In the genomic region with DNA sequence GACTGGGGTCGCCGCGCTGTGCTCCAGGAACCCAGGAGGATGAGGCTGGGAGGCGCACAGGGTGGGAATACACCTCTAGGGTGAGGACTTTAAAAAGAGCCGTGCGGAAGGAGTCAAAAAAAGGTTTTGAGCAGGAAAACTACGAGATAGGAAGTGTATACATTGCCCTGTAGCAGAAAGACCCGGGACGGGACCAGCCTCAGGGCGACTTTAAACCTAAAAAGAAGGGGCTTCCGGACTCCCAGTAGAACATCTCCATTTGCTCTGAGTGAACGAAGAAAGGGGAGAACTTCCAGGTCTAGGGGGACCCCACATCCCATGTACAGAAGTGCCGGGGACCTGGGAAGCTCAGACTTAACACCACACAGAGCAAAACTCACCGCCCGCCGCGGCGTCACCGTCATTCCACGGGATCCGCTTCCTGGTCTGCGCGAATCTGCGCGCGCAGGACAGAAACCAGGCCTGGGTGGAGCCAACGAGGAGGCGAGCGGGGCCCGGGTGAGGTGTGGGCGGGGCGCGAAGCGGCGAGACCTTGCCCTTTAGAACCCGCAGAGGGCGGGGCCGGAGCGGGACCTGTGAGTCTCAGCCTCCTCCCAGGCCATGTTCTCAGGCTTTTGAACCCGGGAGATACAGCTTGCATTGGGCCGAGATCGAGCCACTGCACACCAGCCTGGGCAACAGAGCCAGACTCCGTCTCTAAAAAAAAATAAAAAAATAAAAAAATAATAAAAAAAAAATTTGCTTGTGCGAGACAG, we compare ENCODE assay signal across 8 cellular contexts. TPM values are rescaled to one million over a fixed set of nuclear protein-coding genes. Genes with fewer than 3 reads are reported as not detected.
DNase-seq lines count a peak whose midpoint lies in the region; ATAC-seq lines count a peak whose summit lies in the region.
"Not testable (repeated sequence)": the region's sequence is repeated elsewhere in the genome, so short reads cannot be mapped to it uniquely, and the experiment has no call there.

ZNF28 (minus strand) TSS at position 428 of the 755 bp plus-strand sequence. CDS start 3,675 bp downstream, outside the sequence.

- H3K4me3 ChIP-seq in Jurkat, Clone E6-1 (ENCODE audit: low read length) = peak within 1 kb of the TSS; percentile 65
- H3K4me3 ChIP-seq in SJSA1 = peak within 1 kb of the TSS; percentile 37

- not testable (repeated sequence) for H3K9me3 ChIP-seq in SJSA1 (replicated peaks)

- DNase-seq in DMS53 treated with DMSO at 0.1 percent for 48 hours (lab: John Stamatoyannopoulos, UW; ENCODE audit: unreplicated experiment) = peak; percentile 53
- peak; percentile 47 for DNase-seq in Jurkat, Clone E6-1 (ENCODE audit: low read depth, low spot score)
- peak; percentile 30 to 69 for DNase-seq in SJSA1 (ENCODE audit: low read depth in 1 of 2, low spot score in 2 of 2)
- peak; percentile 89 for DNase-seq in activated effector memory CD4-positive, alpha-beta T cell treated with anti-CD3 and anti-CD28 coated beads, Interleukin-2, amount 50 U/mL, for 16 hours
- DNase-seq in fibroblast of the conjunctiva (ENCODE audit: low read depth) = peak; percentile 12
- DNase-seq in naive thymus-derived CD8-positive, alpha-beta T cell = peak; percentile 36 to 84 (median 56)
- peak; percentile 20 to 27 for DNase-seq in stimulated activated CD8-positive, alpha-beta memory T cell treated with anti-CD3 and anti-CD28 coated beads, Interleukin-7, amount 100 ng/mL, for 1 hour (ENCODE audit: low read depth in 2 of 2)

- H3K36me3 Mint-ChIP-seq in naive thymus-derived CD8-positive, alpha-beta T cell = peaks cover 22 to 48% (median 30%) of the 10 kb centered on the region in 3 donors

- H3K27me3 ChIP-seq in SJSA1 (replicated peaks) = not testable (repeated sequence)

- H3K27ac Mint-ChIP-seq in naive thymus-derived CD8-positive, alpha-beta T cell = peak within 1 kb of the TSS; percentile 81 to 96 (median 92)

- H3K4me3 Mint-ChIP-seq in naive thymus-derived CD8-positive, alpha-beta T cell = peak within 1 kb of the TSS; percentile 84 to 96 (median 94)

- not testable (repeated sequence) for H3K27ac ChIP-seq in SJSA1

- peak; percentile 96 for ATAC-seq in GM21723 (IDR thresholded peaks at IDR 0.05; ENCODE audit: unreplicated experiment)
- ATAC-seq in naive thymus-derived CD8-positive, alpha-beta T cell = peak; percentile 99

- peaks cover 12 to 20% (median 19%) of the 10 kb centered on the region in 4 donors for H3K4me1 Mint-ChIP-seq in naive thymus-derived CD8-positive, alpha-beta T cell

- POLR2A ChIA-PET in naive thymus-derived CD8-positive, alpha-beta T cell (lab: Charles Lee) = interaction anchor here (1.0 kb wide), 1 partner anchor 144 kb away, joined by 3 read pairs; no protein-coding TSS in a partner anchor

- H3K36me3 ChIP-seq in SJSA1 = not testable (repeated sequence)

- H3K4me1 ChIP-seq in SJSA1 (replicated peaks) = not testable (repeated sequence)

- peaks cover 0 to 57% (median 18%) of the 10 kb centered on the region in 9 donors for H3K9me3 Mint-ChIP-seq in naive thymus-derived CD8-positive, alpha-beta T cell

- H3K27me3 Mint-ChIP-seq in naive thymus-derived CD8-positive, alpha-beta T cell = not testable (repeated sequence)

RNA-seq across cellular contexts. Expression of gene ZNF28, which starts in this region (rescaled TPM):
- polyA plus RNA-seq in Jurkat, Clone E6-1 (2012; ENCODE audit: insufficient read depth, insufficient read length) = 4.3 TPM
- total RNA-seq in SJSA1 (2014; rRNA removed; shearing (Covaris generic)) = 12.9 and 29.1 TPM in 2 replicates
- 10 to 100 TPM; 16.7 to 25.6 TPM for total RNA-seq in naive thymus-derived CD8-positive, alpha-beta T cell
- 10 to 100 TPM in 2 of 3 donors, 1 to 10 TPM in 1; 8.9 to 13.3 (median 13.1) TPM for polyA plus RNA-seq in naive thymus-derived CD8-positive, alpha-beta T cell

Comparison
In these comparisons a context has a peak if more than half of its experiments do, and no peak if none do; other contexts are left out.
1. DNase-seq: peak in every context shown above with its lines; median percentile 89 in activated effector memory CD4-positive, alpha-beta T cell treated with anti-CD3 and anti-CD28 coated beads, Interleukin-2, amount 50 U/mL, for 16 hours; 56 in naive thymus-derived CD8-positive, alpha-beta T cell; 53 in DMS53 treated with DMSO at 0.1 percent for 48 hours; 50 in SJSA1; 47 in Jurkat, Clone E6-1; 24 in stimulated activated CD8-positive, alpha-beta memory T cell treated with anti-CD3 and anti-CD28 coated beads, Interleukin-7, amount 100 ng/mL, for 1 hour; 12 in fibroblast of the conjunctiva.